In genomic region chr1:82944192-82944591, GRCh38 we compare ENCODE assay signal across 28 cellular contexts.
"Had no signal": no experiment of that assay in that cellular context is flagged by ENCODE, and none has a peak within 500 bp of the region (broad histone marks: within the 10 kb centered on the region; RNA-seq: fewer than 3 reads in every experiment).

No MANE protein-coding gene starts in this region.

- ATAC-seq: natural killer cell treated with Interleukin-12 subunit alpha and Interleukin-12 subunit beta and Interleukin-15 and Interleukin-18, amount 100 ng/mL, for 72 hours; psoas muscle; right cardiac atrium; right lobe of liver; stimulated activated effector memory CD8-positive, alpha-beta T cell treated with anti-CD3 and anti-CD28 coated beads, Interleukin-12 subunit alpha, Interleukin-12 subunit beta, amount 100 ng/mL, for 72 hours; stimulated activated naive B cell treated with anti-CD40 and anti-IgM and Interleukin-4, amounts not matched to agents 10 μg/mL and 1 μg/mL and 100 μg/mL, for 72 hours had no signal

- H3K4me1 Mint-ChIP-seq: stimulated activated effector memory CD8-positive, alpha-beta T cell treated with anti-CD3 and anti-CD28 coated beads, Interleukin-12 subunit alpha, Interleukin-12 subunit beta, amount 100 ng/mL, for 72 hours; stimulated activated naive B cell treated with anti-CD40 and anti-IgM and Interleukin-4, amounts not matched to agents 10 μg/mL and 1 μg/mL and 100 μg/mL, for 72 hours had no signal

- H3K4me3 Mint-ChIP-seq: natural killer cell treated with Interleukin-12 subunit alpha and Interleukin-12 subunit beta and Interleukin-15 and Interleukin-18, amount 100 ng/mL, for 72 hours; nephron progenitor cell; neural crest cell; stimulated activated effector memory CD8-positive, alpha-beta T cell treated with anti-CD3 and anti-CD28 coated beads, Interleukin-12 subunit alpha, Interleukin-12 subunit beta, amount 100 ng/mL, for 72 hours; stimulated activated naive B cell treated with anti-CD40 and anti-IgM and Interleukin-4, amounts not matched to agents 10 μg/mL and 1 μg/mL and 100 μg/mL, for 72 hours; stimulated activated naive CD8-positive, alpha-beta T cell treated with anti-CD3 and anti-CD28 coated beads, Interleukin-15, Interleukin-2, amounts not matched to agents 100 ng/mL and 50 ng/mL, for 24 hours had no signal

- H3K9me3 Mint-ChIP-seq: nephron progenitor cell; neural crest cell; stimulated activated naive B cell treated with anti-CD40 and anti-IgM and Interleukin-4, amounts not matched to agents 10 μg/mL and 1 μg/mL and 100 μg/mL, for 72 hours; stimulated activated naive CD8-positive, alpha-beta T cell treated with anti-CD3 and anti-CD28 coated beads, Interleukin-15, Interleukin-2, amounts not matched to agents 100 ng/mL and 50 ng/mL, for 24 hours had no signal

- H3K9ac ChIP-seq: parathyroid adenoma had no signal

- H3K4me3 ChIP-seq: ovary, psoas muscle, right lobe of liver, sigmoid colon, stomach, thoracic aorta, thyroid gland, tibial nerve, upper lobe of left lung, vagina had no signal

- H3K27ac Mint-ChIP-seq: natural killer cell treated with Interleukin-12 subunit alpha and Interleukin-12 subunit beta and Interleukin-15 and Interleukin-18, amount 100 ng/mL, for 72 hours; nephron progenitor cell; progenitor cell of endocrine pancreas; stimulated activated effector memory CD8-positive, alpha-beta T cell treated with anti-CD3 and anti-CD28 coated beads, Interleukin-12 subunit alpha, Interleukin-12 subunit beta, amount 100 ng/mL, for 72 hours; stimulated activated naive B cell treated with anti-CD40 and anti-IgM and Interleukin-4, amounts not matched to agents 10 μg/mL and 1 μg/mL and 100 μg/mL, for 72 hours; stimulated activated naive CD8-positive, alpha-beta T cell treated with anti-CD3 and anti-CD28 coated beads, Interleukin-15, Interleukin-2, amounts not matched to agents 100 ng/mL and 50 ng/mL, for 24 hours had no signal

- H3K27ac ChIP-seq: ovary, parathyroid adenoma, psoas muscle, right lobe of liver, sigmoid colon, stomach, thoracic aorta, thyroid gland, tibial nerve, upper lobe of left lung, vagina had no signal

- H3K27me3 Mint-ChIP-seq: natural killer cell treated with Interleukin-12 subunit alpha and Interleukin-12 subunit beta and Interleukin-15 and Interleukin-18, amount 100 ng/mL, for 72 hours; progenitor cell of endocrine pancreas; stimulated activated naive B cell treated with anti-CD40 and anti-IgM and Interleukin-4, amounts not matched to agents 10 μg/mL and 1 μg/mL and 100 μg/mL, for 72 hours; stimulated activated naive CD8-positive, alpha-beta T cell treated with anti-CD3 and anti-CD28 coated beads, Interleukin-15, Interleukin-2, amounts not matched to agents 100 ng/mL and 50 ng/mL, for 24 hours had no signal

- H3K79me2 ChIP-seq: parathyroid adenoma had no signal

- H3K9me3 ChIP-seq: ovary, psoas muscle, right lobe of liver, stomach, thoracic aorta, thyroid gland, tibial nerve, upper lobe of left lung, vagina had no signal

- H3K36me3 Mint-ChIP-seq: natural killer cell treated with Interleukin-12 subunit alpha and Interleukin-12 subunit beta and Interleukin-15 and Interleukin-18, amount 100 ng/mL, for 72 hours; stimulated activated effector memory CD8-positive, alpha-beta T cell treated with anti-CD3 and anti-CD28 coated beads, Interleukin-12 subunit alpha, Interleukin-12 subunit beta, amount 100 ng/mL, for 72 hours; stimulated activated naive B cell treated with anti-CD40 and anti-IgM and Interleukin-4, amounts not matched to agents 10 μg/mL and 1 μg/mL and 100 μg/mL, for 72 hours had no signal

- H3K36me3 ChIP-seq: ovary, right lobe of liver, sigmoid colon, stomach, thoracic aorta, thyroid gland, tibial nerve, upper lobe of left lung, vagina had no signal

- H2AFZ ChIP-seq: parathyroid adenoma had no signal

- H3K4me1 ChIP-seq: parathyroid adenoma, psoas muscle, right lobe of liver, sigmoid colon, stomach, thyroid gland, upper lobe of left lung, vagina had no signal

- DNase-seq: nephron progenitor cell; occipital lobe; ovary; posterior cingulate gyrus; psoas muscle; right cardiac atrium; right lobe of liver; sigmoid colon; small intestine; stimulated activated CD4-positive, alpha-beta T cell treated with anti-CD3 and anti-CD28 coated beads, Interleukin-15, amount 100 ng/mL, for 24 hours; stimulated activated CD4-positive, alpha-beta T cell treated with anti-CD3 and anti-CD28 coated beads, Interleukin-2, amount 100 ng/mL, for 24 hours; stimulated activated CD4-positive, alpha-beta T cell treated with anti-CD3 and anti-CD28 coated beads, Interleukin-2, amount 100 ng/mL, for 48 hours; stimulated activated CD4-positive, alpha-beta T cell treated with anti-CD3 and anti-CD28 coated beads, Interleukin-4, amount 100 ng/mL, for 24 hours; stimulated activated naive B cell treated with anti-CD40 and anti-IgM and Interleukin-4, amounts not matched to agents 10 μg/mL and 1 μg/mL and 100 μg/mL, for 72 hours; stimulated activated naive CD4-positive, alpha-beta T cell treated with Interleukin-2 at 50 U/mL for 16 hours; stomach; thyroid gland; trophoblast cell; upper lobe of left lung had no signal

- H3K27me3 ChIP-seq: ovary, right lobe of liver, sigmoid colon, stomach, thyroid gland, tibial nerve, upper lobe of left lung, vagina had no signal
